ENCODE assay signal across 1 cellular context in genomic region chr10:73895381-73895780, GRCh38. TPM values are rescaled to one million over a fixed set of nuclear protein-coding genes. Genes with fewer than 3 reads are reported as not detected.
"Had no signal": no experiment of that assay in that cellular context is flagged by ENCODE, and none has a peak within 500 bp of the region (broad histone marks: within the 10 kb centered on the region; RNA-seq: fewer than 3 reads in every experiment).

No MANE protein-coding gene starts in this region.

RNA-seq across cellular contexts. Expression of gene PLAU, which starts 15.6 kb away (rescaled TPM):
- total RNA-seq: activated B cell treated with CpG ODN at 0.5 μM for 24 hours had no signal
